In the genomic region with DNA sequence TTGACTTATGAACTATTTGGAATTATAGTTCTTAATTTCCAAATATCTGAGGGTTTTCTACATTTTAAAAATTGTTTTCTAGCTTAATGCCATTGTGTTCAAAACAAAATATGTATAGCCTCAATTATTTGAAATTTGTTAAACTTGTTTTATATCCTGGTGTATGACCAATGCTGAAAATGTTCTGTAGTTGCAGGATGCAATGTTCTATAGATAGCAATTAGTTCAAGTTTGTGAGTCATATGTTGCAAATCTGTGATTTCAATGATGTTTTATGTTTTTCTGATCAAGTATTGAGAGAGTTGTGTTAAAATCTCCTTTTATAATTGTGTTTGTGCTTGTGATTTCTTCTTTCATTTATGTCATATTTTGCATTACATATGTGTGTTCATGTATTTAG, we compare ENCODE assay signal across 18 cellular contexts.
DNase-seq lines count a peak whose midpoint lies in the region; ATAC-seq, FAIRE-seq and TF ChIP-seq lines count a peak whose summit lies in the region.
"Had no signal": no experiment of that assay in that cellular context is flagged by ENCODE, and none has a peak within 500 bp of the region (broad histone marks: within the 10 kb centered on the region; RNA-seq: fewer than 3 reads in every experiment).

No MANE protein-coding gene starts in this region.

- H3K79me2 ChIP-seq in GM23248 (ENCODE audit: insufficient read depth), result no peaks in the 10 kb centered on the region

- H3K27ac Mint-ChIP-seq in activated CD8-positive, alpha-beta memory T cell treated with anti-CD3 and anti-CD28 coated beads, Interleukin-2, amount 10 ng/mL, durations not matched to agents 7 days and 5 days, result no peak overlapping the region
- H3K27ac Mint-ChIP-seq: CD8-positive, alpha-beta memory T cell had no signal

- no peak for TF ChIP-seq CTCF in bronchial epithelial cell (IDR thresholded peaks at IDR 0.05; ENCODE audit: insufficient read depth, low read length, severe bottlenecking)
- no peak for TF ChIP-seq CTCF in fibroblast of mammary gland (conservative IDR thresholded peaks at IDR 0.05; ENCODE audit: control insufficient read depth, insufficient read depth, low read depth, low read length)

- in situ Hi-C loops in GM23248 (cut with MboI), result no loop called here

- H3K4me3 ChIP-seq in bronchial epithelial cell (ENCODE audit: low read depth, low read length) (no peak overlapping the region), fibroblast of mammary gland (ENCODE audit: control insufficient read depth, low read depth, low read length) (no peak overlapping the region), skeletal muscle cell (ENCODE audit: low read depth, low read length) (no peak overlapping the region), GM23248 (no peak overlapping the region)
- H3K4me3 ChIP-seq: HAP-1, PC-9, SJSA1 had no signal

- H3K4me1 Mint-ChIP-seq in activated CD8-positive, alpha-beta memory T cell treated with anti-CD3 and anti-CD28 coated beads, Interleukin-2, amount 10 ng/mL, durations not matched to agents 7 days and 5 days, result no peaks in the 10 kb centered on the region
- H3K4me1 Mint-ChIP-seq: CD8-positive, alpha-beta memory T cell had no signal

- H3K9ac ChIP-seq in GM23248, result no peak overlapping the region

- no peaks in the 10 kb centered on the region for H3K9me3 ChIP-seq in GM23248 (ENCODE audit: low read depth)
- H3K9me3 ChIP-seq: HAP-1, SJSA1 had no signal

- H3K27ac ChIP-seq in GM23248, result no peak overlapping the region
- H3K27ac ChIP-seq: PC-9, SJSA1 had no signal

- peak; percentile 13 for DNase-seq in HPDE6-E6E7 (ENCODE audit: extremely low spot score)
- DNase-seq in bronchial epithelial cell (ENCODE audit: low read depth), result peak; percentile 82
- DNase-seq in fibroblast of mammary gland (ENCODE audit: low read depth), result peak; percentile 29
- DNase-seq in skeletal muscle cell (ENCODE audit: low read depth), result peak; percentile 33
- no peak for DNase-seq in activated CD8-positive, alpha-beta memory T cell treated with anti-CD3 and anti-CD28 coated beads, Interleukin-2, amount 10 ng/mL, durations not matched to agents 7 days and 5 days
- no peak for DNase-seq in GM23248
- no peak for DNase-seq in stimulated activated naive CD8-positive, alpha-beta T cell treated with anti-CD3 and anti-CD28 coated beads, Interleukin-15, Interleukin-2, amounts not matched to agents 100 U/mL and 50 U/mL, for 24 hours
- DNase-seq: C1 segment of cervical spinal cord; CD8-positive, alpha-beta memory T cell; DMS79 treated with DMSO at 0.1 percent for 48 hours; KG1; NCI-H1417; NCI-H187 treated with DMSO at 0.1 percent for 48 hours; NCI-H524; PC-9 had no signal

- no peaks in the 10 kb centered on the region for H3K9me2 ChIP-seq in GM23248 (ENCODE audit: insufficient read depth)

- H3K27me3 Mint-ChIP-seq in activated CD8-positive, alpha-beta memory T cell treated with anti-CD3 and anti-CD28 coated beads, Interleukin-2, amount 10 ng/mL, durations not matched to agents 7 days and 5 days, result no peaks in the 10 kb centered on the region
- H3K27me3 Mint-ChIP-seq: CD8-positive, alpha-beta memory T cell had no signal

- no peak overlapping the region for H2AFZ ChIP-seq in GM23248
- H2AFZ ChIP-seq: PC-9 had no signal

- CTCF ChIA-PET in activated CD8-positive, alpha-beta memory T cell treated with anti-CD3 and anti-CD28 coated beads, Interleukin-2, amount 10 ng/mL, durations not matched to agents 7 days and 5 days (lab: Charles Lee), result no interaction called here

- H3K4me3 Mint-ChIP-seq in activated CD8-positive, alpha-beta memory T cell treated with anti-CD3 and anti-CD28 coated beads, Interleukin-2, amount 10 ng/mL, durations not matched to agents 7 days and 5 days, result no peak overlapping the region
- H3K4me3 Mint-ChIP-seq: CD8-positive, alpha-beta memory T cell had no signal

- H3K27me3 ChIP-seq in bronchial epithelial cell (ENCODE audit: control insufficient read depth, insufficient read depth, low read length) (no peaks in the 10 kb centered on the region), GM23248 (replicated peaks; ENCODE audit: insufficient read depth) (no peaks in the 10 kb centered on the region)
- H3K27me3 ChIP-seq: SJSA1 had no signal

- no peaks in the 10 kb centered on the region for H3K36me3 ChIP-seq in bronchial epithelial cell (ENCODE audit: control insufficient read depth, insufficient read depth, low read length)
- no peaks in the 10 kb centered on the region for H3K36me3 ChIP-seq in GM23248 (ENCODE audit: low read depth)
- H3K36me3 ChIP-seq: HAP-1, SJSA1 had no signal

- FAIRE-seq in bronchial epithelial cell (lab: Jason Lieb, UNC), result no peak

- H3F3A ChIP-seq in GM23248 (ENCODE audit: insufficient read depth), result no peaks in the 10 kb centered on the region

- no peak overlapping the region for H3K4me2 ChIP-seq in GM23248 (ENCODE audit: unreplicated experiment)
- H3K4me2 ChIP-seq: PC-9 had no signal

- H3K4me1 ChIP-seq in GM23248 (ENCODE audit: insufficient read depth), result no peaks in the 10 kb centered on the region
- H3K4me1 ChIP-seq: HAP-1, SJSA1 had no signal

- no peaks in the 10 kb centered on the region for H3K36me3 Mint-ChIP-seq in activated CD8-positive, alpha-beta memory T cell treated with anti-CD3 and anti-CD28 coated beads, Interleukin-2, amount 10 ng/mL, durations not matched to agents 7 days and 5 days
- H3K36me3 Mint-ChIP-seq: CD8-positive, alpha-beta memory T cell had no signal

- no peak for ATAC-seq in activated CD8-positive, alpha-beta memory T cell treated with anti-CD3 and anti-CD28 coated beads, Interleukin-2, amount 10 ng/mL, durations not matched to agents 7 days and 5 days
- ATAC-seq in HG02610 (IDR thresholded peaks at IDR 0.05; ENCODE audit: unreplicated experiment), result no peak
- no peak for ATAC-seq in stimulated activated naive CD8-positive, alpha-beta T cell treated with anti-CD3 and anti-CD28 coated beads, Interleukin-15, Interleukin-2, amounts not matched to agents 100 U/mL and 50 U/mL, for 24 hours

- no peaks in the 10 kb centered on the region for H4K20me1 ChIP-seq in GM23248 (ENCODE audit: insufficient read depth)

- H3K9me3 Mint-ChIP-seq in activated CD8-positive, alpha-beta memory T cell treated with anti-CD3 and anti-CD28 coated beads, Interleukin-2, amount 10 ng/mL, durations not matched to agents 7 days and 5 days (ENCODE audit: low read depth), result peaks cover 4% of the 10 kb centered on the region

Comparison
In these comparisons a context has a peak if more than half of its experiments do, and no peak if none do; other contexts are left out.
1. DNase-seq: peak in HPDE6-E6E7 (single experiment), bronchial epithelial cell (single experiment), fibroblast of mammary gland (single experiment) and skeletal muscle cell (single experiment); none in activated CD8-positive, alpha-beta memory T cell treated with anti-CD3 and anti-CD28 coated beads, Interleukin-2, amount 10 ng/mL, durations not matched to agents 7 days and 5 days (single experiment), GM23248 (single experiment) and stimulated activated naive CD8-positive, alpha-beta T cell treated with anti-CD3 and anti-CD28 coated beads, Interleukin-15, Interleukin-2, amounts not matched to agents 100 U/mL and 50 U/mL, for 24 hours (single experiment).